ENCODE assay signal across 30 cellular contexts in genomic region chr6:106161893-106162292, GRCh38.
"Had no signal": no experiment of that assay in that cellular context is flagged by ENCODE, and none has a peak within 500 bp of the region (broad histone marks: within the 10 kb centered on the region; RNA-seq: fewer than 3 reads in every experiment).

No MANE protein-coding gene starts in this region.

- H3K4me2 ChIP-seq: smooth muscle cell had no signal

- ATAC-seq: activated naive CD8-positive, alpha-beta T cell treated with anti-CD3 and anti-CD28 coated beads, Interleukin-2, amount 50 U/mL, for 24 hours; activated T-cell treated with anti-CD3 and anti-CD28 coated beads, Interleukin-2, amount 50 U/mL, for 4 hours; activated T-helper 17 cell treated with anti-CD3 and anti-CD28 coated beads, Interleukin-2, amount 50 U/mL, for 72 hours; left lung; lower lobe of right lung; naive thymus-derived CD8-positive, alpha-beta T cell; stimulated activated naive B cell treated with anti-CD40 and anti-IgM and Interleukin-4, amounts not matched to agents 10 μg/mL and 1 μg/mL and 100 μg/mL, for 72 hours had no signal

- H3K9me3 Mint-ChIP-seq: activated T-helper 17 cell treated with anti-CD3 and anti-CD28 coated beads, Interleukin-2, amount 50 U/mL, for 72 hours; T-helper 1 cell treated with Interleukin-12 subunit alpha and Interleukin-12 subunit beta and Interleukin-4 antibody, amounts not matched to agents 30 μg/mL and 1 μg/mL, for 36 hours had no signal

- H3K9me3 ChIP-seq: breast epithelium, esophagus squamous epithelium, left lung, lower lobe of right lung, right atrium auricular region, stomach, thyroid gland, upper lobe of left lung, vagina had no signal

- DNase-seq: activated CD4-positive, alpha-beta T cell treated with anti-CD3 and anti-CD28 coated beads, Interleukin-2, amount 50 U/mL, for 4 hours; activated gamma-delta T cell treated with Interleukin-2 at 50 U/mL for 16 hours; activated naive CD8-positive, alpha-beta T cell treated with anti-CD3 and anti-CD28 coated beads, Interleukin-2, amount 50 U/mL, for 24 hours; activated T-cell treated with anti-CD3 and anti-CD28 coated beads, Interleukin-2, amount 50 U/mL, for 4 hours; amygdala; central memory CD4-positive, alpha-beta T cell; dermis blood vessel endothelial cell; effector CD4-positive, alpha-beta T cell; esophagus squamous epithelium; foreskin melanocyte; left lung; lower lobe of right lung; mesenchymal stem cell; naive thymus-derived CD8-positive, alpha-beta T cell; stimulated activated CD4-positive, alpha-beta T cell treated with anti-CD3 and anti-CD28 coated beads, Interleukin-1b, Interleukin-23, amount 100 ng/mL, for 48 hours; stimulated activated naive B cell treated with anti-CD40 and anti-IgM and Interleukin-4, amounts not matched to agents 10 μg/mL and 1 μg/mL and 100 μg/mL, for 72 hours; stomach; T1000; thyroid gland; upper lobe of left lung had no signal

- H3K27ac Mint-ChIP-seq: activated naive CD4-positive, alpha-beta T cell treated with anti-CD3 and anti-CD28 coated beads, Interleukin-2, amount 50 U/mL, for 24 hours; activated naive CD8-positive, alpha-beta T cell treated with anti-CD3 and anti-CD28 coated beads, Interleukin-2, amount 50 U/mL, for 24 hours; activated T-helper 17 cell treated with anti-CD3 and anti-CD28 coated beads, Interleukin-2, amount 50 U/mL, for 72 hours; stimulated activated naive B cell treated with anti-CD40 and anti-IgM and Interleukin-4, amounts not matched to agents 10 μg/mL and 1 μg/mL and 100 μg/mL, for 72 hours; T-helper 1 cell treated with Interleukin-12 subunit alpha and Interleukin-12 subunit beta and Interleukin-4 antibody, amounts not matched to agents 30 μg/mL and 1 μg/mL, for 36 hours had no signal

- FAIRE-seq: endometrium, islet of Langerhans had no signal

- H3K27ac ChIP-seq: breast epithelium, epithelial cell of prostate, esophagus squamous epithelium, left lung, lower lobe of right lung, right atrium auricular region, stomach, thyroid gland, upper lobe of left lung, vagina had no signal

- H3K4me3 Mint-ChIP-seq: activated naive CD4-positive, alpha-beta T cell treated with anti-CD3 and anti-CD28 coated beads, Interleukin-2, amount 50 U/mL, for 24 hours; activated naive CD8-positive, alpha-beta T cell treated with anti-CD3 and anti-CD28 coated beads, Interleukin-2, amount 50 U/mL, for 24 hours; activated T-cell treated with anti-CD3 and anti-CD28 coated beads, Interleukin-2, amount 50 U/mL, for 4 hours; naive thymus-derived CD8-positive, alpha-beta T cell; stimulated activated naive B cell treated with anti-CD40 and anti-IgM and Interleukin-4, amounts not matched to agents 10 μg/mL and 1 μg/mL and 100 μg/mL, for 72 hours; T-helper 1 cell treated with Interleukin-12 subunit alpha and Interleukin-12 subunit beta and Interleukin-4 antibody, amounts not matched to agents 30 μg/mL and 1 μg/mL, for 36 hours had no signal

- H3K27me3 ChIP-seq: breast epithelium, esophagus squamous epithelium, left lung, right atrium auricular region, stomach, thyroid gland, upper lobe of left lung, vagina had no signal

- H3K4me3 ChIP-seq: breast epithelium, esophagus squamous epithelium, left lung, lower lobe of right lung, right atrium auricular region, smooth muscle cell, stomach, thyroid gland, upper lobe of left lung, vagina had no signal

- H3K4me1 ChIP-seq: breast epithelium, right atrium auricular region, thyroid gland, vagina had no signal

- H3K36me3 ChIP-seq: breast epithelium, esophagus squamous epithelium, left lung, lower lobe of right lung, right atrium auricular region, stomach, thyroid gland, upper lobe of left lung, vagina had no signal

- H3K27me3 Mint-ChIP-seq: activated naive CD4-positive, alpha-beta T cell treated with anti-CD3 and anti-CD28 coated beads, Interleukin-2, amount 50 U/mL, for 24 hours; activated naive CD8-positive, alpha-beta T cell treated with anti-CD3 and anti-CD28 coated beads, Interleukin-2, amount 50 U/mL, for 24 hours; activated T-helper 17 cell treated with anti-CD3 and anti-CD28 coated beads, Interleukin-2, amount 50 U/mL, for 72 hours; stimulated activated naive B cell treated with anti-CD40 and anti-IgM and Interleukin-4, amounts not matched to agents 10 μg/mL and 1 μg/mL and 100 μg/mL, for 72 hours had no signal
